ENCODE assay signal across 8 cellular contexts in genomic region chr12:68236421-68237059, GRCh38. TPM values are rescaled to one million over a fixed set of nuclear protein-coding genes. Genes with fewer than 3 reads are reported as not detected.
DNase-seq lines count a peak whose midpoint lies in the region; ATAC-seq and TF ChIP-seq lines count a peak whose summit lies in the region.

No MANE protein-coding gene starts in this region.

- no peaks in the 10 kb centered on the region for H3K79me2 ChIP-seq in parathyroid adenoma

- H3K4me1 ChIP-seq in parathyroid adenoma (no peaks in the 10 kb centered on the region), endodermal cell (ENCODE audit: control insufficient read depth, insufficient read depth, low read length) (no peaks in the 10 kb centered on the region)

- TF ChIP-seq CTCF in parathyroid adenoma (IDR thresholded peaks at IDR 0.05) (no peak), endodermal cell (conservative IDR thresholded peaks at IDR 0.05) (no peak)

- H3K36me3 Mint-ChIP-seq in T-helper 2 cell treated with Interferon-gamma antibody and Interleukin-4, amounts not matched to agents 5 μg/mL and 100 μg/mL, for 36 hours (ENCODE audit: low read depth): peaks cover 5% of the 10 kb centered on the region
- H3K36me3 Mint-ChIP-seq in endodermal cell (ENCODE audit: low read depth): no peaks in the 10 kb centered on the region

- 89 to 92% methylated on average over 6 to 8 of the region's 8 CpGs for WGBS in endodermal cell (ENCODE audit: insufficient coverage in 1 of 2, insufficient read length in 1 of 2), 2 experiments

- H3K27ac ChIP-seq in parathyroid adenoma (no peak overlapping the region), endodermal cell (ENCODE audit: low read depth, low read length) (no peak overlapping the region)

- H3K4me3 ChIP-seq in parathyroid adenoma (ENCODE audit: low read depth, low read length) (no peak overlapping the region), endodermal cell (ENCODE audit: low read length) (no peak overlapping the region)

- H3K27me3 ChIP-seq in parathyroid adenoma (ENCODE audit: control insufficient read depth, insufficient read depth, low read length) (no peaks in the 10 kb centered on the region), endodermal cell (ENCODE audit: control insufficient read depth, insufficient read depth, low read length, poor library complexity, severe bottlenecking) (no peaks in the 10 kb centered on the region)

- H3K9ac ChIP-seq in parathyroid adenoma (no peak overlapping the region), endodermal cell (ENCODE audit: extremely low read depth, low read length, poor library complexity, severe bottlenecking) (no peak overlapping the region)

- H3K27me3 Mint-ChIP-seq in T-helper 2 cell treated with Interferon-gamma antibody and Interleukin-4, amounts not matched to agents 5 μg/mL and 100 μg/mL, for 36 hours (ENCODE audit: low read depth): peaks cover 4% of the 10 kb centered on the region
- no peaks in the 10 kb centered on the region for H3K27me3 Mint-ChIP-seq in endodermal cell (ENCODE audit: insufficient read depth)

- peak overlapping the region; percentile 77 for H3K4me3 Mint-ChIP-seq in T-helper 2 cell treated with Interferon-gamma antibody and Interleukin-4, amounts not matched to agents 5 μg/mL and 100 μg/mL, for 36 hours
- H3K4me3 Mint-ChIP-seq in endodermal cell: no peak overlapping the region

- no peaks in the 10 kb centered on the region for H3K9me3 Mint-ChIP-seq in T-helper 2 cell treated with Interferon-gamma antibody and Interleukin-4, amounts not matched to agents 5 μg/mL and 100 μg/mL, for 36 hours
- H3K9me3 Mint-ChIP-seq in endodermal cell: no peaks in the 10 kb centered on the region

- ATAC-seq in GM19452 (IDR thresholded peaks at IDR 0.05; ENCODE audit: unreplicated experiment): peak; percentile 55

- H2AFZ ChIP-seq in parathyroid adenoma: peak overlapping the region; percentile 39

- H3K36me3 ChIP-seq in parathyroid adenoma (ENCODE audit: control insufficient read depth, insufficient read depth, low read length): no peaks in the 10 kb centered on the region
- H3K36me3 ChIP-seq in endodermal cell (ENCODE audit: control insufficient read depth, insufficient read depth, low read length): no peaks in the 10 kb centered on the region

- H3K4me2 ChIP-seq in parathyroid adenoma (ENCODE audit: low read length): peak overlapping the region; percentile 33

- H3K27ac Mint-ChIP-seq in T-helper 2 cell treated with Interferon-gamma antibody and Interleukin-4, amounts not matched to agents 5 μg/mL and 100 μg/mL, for 36 hours: peak overlapping the region; percentile 83
- no peak overlapping the region for H3K27ac Mint-ChIP-seq in endodermal cell

- no peaks in the 10 kb centered on the region for H3K9me3 ChIP-seq in parathyroid adenoma (ENCODE audit: control insufficient read depth, low read length)
- H3K9me3 ChIP-seq in endodermal cell (ENCODE audit: control insufficient read depth, low read length): no peaks in the 10 kb centered on the region

- DNase-seq in DMS79 (lab: John Stamatoyannopoulos, UW) (peak; percentile 18), HT-29 (ENCODE audit: low spot score) (peak; percentile 10), dermis microvascular lymphatic vessel endothelial cell (ENCODE audit: low read depth in 2 of 2) (peak; percentile 36 to 43), NCI-H446 (lab: John Stamatoyannopoulos, UW) (no peak), endodermal cell (no peak)
- peak; percentile 37 for DNase-seq in T-helper 2 cell treated with Interferon-gamma antibody and Interleukin-4, amounts not matched to agents 5 μg/mL and 100 μg/mL, for 36 hours (ENCODE audit: low spot score)

- H3K4me1 Mint-ChIP-seq in T-helper 2 cell treated with Interferon-gamma antibody and Interleukin-4, amounts not matched to agents 5 μg/mL and 100 μg/mL, for 36 hours (ENCODE audit: low read depth): peaks cover 54% of the 10 kb centered on the region
- peaks cover 28% of the 10 kb centered on the region for H3K4me1 Mint-ChIP-seq in endodermal cell

RNA-seq across cellular contexts. Expression of gene IL26, which starts 10.9 kb away (rescaled TPM):
- not detected in 2 replicates for total RNA-seq in HT-29 (2014; rRNA removed; shearing (Covaris generic))
- not detected in 2 replicates for total RNA-seq in dermis microvascular lymphatic vessel endothelial cell
- not detected for total RNA-seq in endodermal cell
- not detected for polyA plus RNA-seq in endodermal cell (2013, experiment 1 of 2)
- not detected for polyA plus RNA-seq in endodermal cell (2013, experiment 2 of 2)

RNA-seq across cellular contexts. Expression of gene IL22, which starts 16.9 kb away (rescaled TPM):
- total RNA-seq in HT-29 (2014; rRNA removed; shearing (Covaris generic)): not detected in 2 replicates
- not detected in 2 replicates for total RNA-seq in dermis microvascular lymphatic vessel endothelial cell
- total RNA-seq in endodermal cell: not detected
- polyA plus RNA-seq in endodermal cell (2013, experiment 1 of 2): not detected
- polyA plus RNA-seq in endodermal cell (2013, experiment 2 of 2): not detected

Comparison
In these comparisons a context has a peak if more than half of its experiments do, and no peak if none do; other contexts are left out.
1. DNase-seq: peak in DMS79 (single experiment), HT-29 (single experiment), T-helper 2 cell treated with Interferon-gamma antibody and Interleukin-4, amounts not matched to agents 5 μg/mL and 100 μg/mL, for 36 hours (single experiment) and dermis microvascular lymphatic vessel endothelial cell (2 of 2); none in NCI-H446 (0 of 2) and endodermal cell (single experiment).